Comparison of ENCODE assay signal across 1 cellular context in the genomic region with DNA sequence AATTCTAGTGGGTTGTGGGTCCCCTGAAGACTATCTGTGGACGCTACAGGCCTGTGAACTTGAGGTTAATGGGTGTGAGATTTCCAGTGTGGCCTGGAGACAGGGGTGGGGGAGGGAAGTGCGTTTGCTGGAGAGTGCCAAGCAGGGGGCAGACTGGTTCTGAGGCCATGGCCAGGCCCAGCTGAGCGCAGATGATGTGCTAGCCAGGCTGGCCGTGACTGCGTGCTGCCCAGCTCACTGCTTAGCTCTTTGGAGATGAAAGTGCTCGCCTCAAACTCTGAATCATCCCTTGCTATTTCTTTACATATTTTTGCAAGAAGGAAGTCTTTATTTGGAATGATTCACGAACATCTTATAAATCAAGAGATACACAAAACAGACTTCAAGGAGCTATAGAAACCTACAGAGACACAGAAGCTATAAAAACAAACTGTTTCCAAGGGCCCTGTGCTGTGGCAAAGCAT.
TF ChIP-seq lines count a peak whose summit lies in the region.

No MANE protein-coding gene starts in this region.

TF ChIP-seq in A549, 52 proteins besides CTCF, POLR2A, EP300 and RAD21 (continued from another document):
- TF ChIP-seq RCOR1 (IDR thresholded peaks at IDR 0.05; ENCODE audit: low read depth, low read length) (no peak), NPAS2 (CRISPR knock-in tag; IDR thresholded peaks at IDR 0.05; ENCODE audit: borderline replicate concordance) (no peak), FOSB (CRISPR knock-in tag; IDR thresholded peaks at IDR 0.05) (no peak), MAZ (IDR thresholded peaks at IDR 0.05; ENCODE audit: borderline replicate concordance, low read depth, low read length) (no peak), HOXB13 (CRISPR knock-in tag; IDR thresholded peaks at IDR 0.05; ENCODE audit: low read depth) (peak; percentile 60; the same call in 1 of the 2 replicates), SMC3 (IDR thresholded peaks at IDR 0.05) (peak; percentile 37; the same call in 1 of the 3 replicates), EHF (CRISPR knock-in tag; IDR thresholded peaks at IDR 0.05) (no peak), KDM5A (IDR thresholded peaks at IDR 0.05) (no peak), HOXA7 (CRISPR knock-in tag; IDR thresholded peaks at IDR 0.05) (no peak), NR3C1 (IDR thresholded peaks at IDR 0.05) (no peak), JUNB (IDR thresholded peaks at IDR 0.05) (peak; percentile 84), MYC (IDR thresholded peaks at IDR 0.05; ENCODE audit: borderline replicate concordance, low read length) (no peak), NFE2L2 (conservative IDR thresholded peaks at IDR 0.05; ENCODE audit: low read length) (no peak), HDAC2 (IDR thresholded peaks at IDR 0.05) (no peak), CBX8 (IDR thresholded peaks at IDR 0.05) (no peak), HMGXB4 (CRISPR knock-in tag; IDR thresholded peaks at IDR 0.05; ENCODE audit: borderline replicate concordance) (no peak), BCL3 (IDR thresholded peaks at IDR 0.05) (no peak), RNF2 (IDR thresholded peaks at IDR 0.05; ENCODE audit: borderline replicate concordance, low read depth) (no peak), RFX5 (IDR thresholded peaks at IDR 0.05) (no peak), ZC3H11A (IDR thresholded peaks at IDR 0.05) (no peak), CHD2 (IDR thresholded peaks at IDR 0.05; ENCODE audit: low read length, partially characterized antibody) (no peak), HEYL (CRISPR knock-in tag; IDR thresholded peaks at IDR 0.05) (no peak), ZFP36 (IDR thresholded peaks at IDR 0.05; ENCODE audit: borderline replicate concordance, partially characterized antibody) (no peak), TFCP2L1 (CRISPR knock-in tag; IDR thresholded peaks at IDR 0.05) (no peak), ESRRA (IDR thresholded peaks at IDR 0.05; ENCODE audit: borderline replicate concordance, low read length) (no peak), RARB (CRISPR knock-in tag; IDR thresholded peaks at IDR 0.05) (no peak), JUN (IDR thresholded peaks at IDR 0.05) (peak; percentile 57 to 75; a peak in 3 of 5 replicates), KDM1A (IDR thresholded peaks at IDR 0.05; ENCODE audit: low read depth) (no peak)
- TF ChIP-seq, protein P1, sequence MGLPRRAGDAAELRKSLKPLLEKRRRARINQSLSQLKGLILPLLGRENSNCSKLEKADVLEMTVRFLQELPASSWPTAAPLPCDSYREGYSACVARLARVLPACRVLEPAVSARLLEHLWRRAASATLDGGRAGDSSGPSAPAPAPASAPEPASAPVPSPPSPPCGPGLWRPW (IDR thresholded peaks at IDR 0.05): no peak
- TF ChIP-seq, protein P2, sequence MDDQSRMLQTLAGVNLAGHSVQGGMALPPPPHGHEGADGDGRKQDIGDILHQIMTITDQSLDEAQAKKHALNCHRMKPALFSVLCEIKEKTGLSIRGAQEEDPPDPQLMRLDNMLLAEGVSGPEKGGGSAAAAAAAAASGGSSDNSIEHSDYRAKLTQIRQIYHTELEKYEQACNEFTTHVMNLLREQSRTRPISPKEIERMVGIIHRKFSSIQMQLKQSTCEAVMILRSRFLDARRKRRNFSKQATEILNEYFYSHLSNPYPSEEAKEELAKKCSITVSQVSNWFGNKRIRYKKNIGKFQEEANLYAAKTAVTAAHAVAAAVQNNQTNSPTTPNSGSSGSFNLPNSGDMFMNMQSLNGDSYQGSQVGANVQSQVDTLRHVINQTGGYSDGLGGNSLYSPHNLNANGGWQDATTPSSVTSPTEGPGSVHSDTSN (IDR thresholded peaks at IDR 0.05): no peak; the same call in 1 of the 2 replicates
TF ChIP-seq in A549: peak in this region for 10.
